1 cellular context compared by ENCODE assay signal in genomic region chr4:153065286-153065685, GRCh38.
TF ChIP-seq lines count a peak whose summit lies in the region.

No MANE protein-coding gene starts in this region.

TF ChIP-seq in H1, 55 proteins besides CTCF, POLR2A, EP300 and RAD21 (continued from another document):
- TF ChIP-seq ATF2 (IDR thresholded peaks at IDR 0.05; ENCODE audit: low read length), result no peak
